ENCODE assay signal across 14 cellular contexts in the genomic region with DNA sequence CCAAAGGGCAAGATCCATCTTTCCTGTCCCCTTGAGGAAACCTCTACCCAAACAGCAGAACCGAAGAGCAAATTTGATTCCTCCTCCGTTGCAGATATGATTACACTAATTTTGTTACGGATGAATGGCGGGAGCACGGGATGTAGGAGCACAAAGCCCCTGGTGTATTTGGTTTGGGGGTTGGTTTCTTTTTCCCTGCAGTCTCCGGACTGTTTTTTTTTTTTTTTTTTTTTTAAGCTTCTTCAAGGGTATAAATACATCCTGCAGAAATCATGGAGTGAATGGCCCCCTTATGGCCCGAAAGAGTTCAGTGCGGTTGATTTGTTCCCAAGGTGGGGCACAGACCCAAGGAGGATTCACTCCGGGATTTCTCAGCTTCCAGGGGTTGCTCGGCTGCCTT.
"Had no signal": no experiment of that assay in that cellular context is flagged by ENCODE, and none has a peak within 500 bp of the region (broad histone marks: within the 10 kb centered on the region; RNA-seq: fewer than 3 reads in every experiment).

No MANE protein-coding gene starts in this region.

- H3K36me3 Mint-ChIP-seq: activated naive CD8-positive, alpha-beta T cell; naive B cell; stimulated activated memory B cell treated with anti-CD40 and anti-IgM and Interleukin-4, amounts not matched to agents 10 μg/mL and 1 μg/mL and 100 μg/mL, for 72 hours had no signal

- DNase-seq: activated CD4-positive, alpha-beta T cell treated with anti-CD3 and anti-CD28 coated beads for 36 hours; activated CD4-positive, alpha-beta T cell treated with anti-CD3 and anti-CD28 coated beads, Interleukin-2, amount 50 U/mL, for 48 hours; activated gamma-delta T cell treated with Interleukin-2 at 50 U/mL for 16 hours; effector CD8-positive, alpha-beta T cell; heart right ventricle; left lung; naive B cell; stimulated activated CD4-positive, alpha-beta T cell treated with anti-CD3 and anti-CD28 coated beads, Interleukin-4, amount 100 ng/mL, for 4 hours; WERI-Rb-1 had no signal

- H3K4me1 Mint-ChIP-seq: activated CD4-positive, alpha-beta T cell treated with anti-CD3 and anti-CD28 coated beads for 36 hours; naive B cell; stimulated activated memory B cell treated with anti-CD40 and anti-IgM and Interleukin-4, amounts not matched to agents 10 μg/mL and 1 μg/mL and 100 μg/mL, for 72 hours had no signal

- H3K9me3 Mint-ChIP-seq: dendritic cell treated with granulocyte-macrophage colony-stimulating factor and Interleukin-4, amounts not matched to agents 40 ng/mL and 50 ng/mL, for 4 days; naive B cell; stimulated activated memory B cell treated with anti-CD40 and anti-IgM and Interleukin-4, amounts not matched to agents 10 μg/mL and 1 μg/mL and 100 μg/mL, for 72 hours had no signal

- H3K27ac Mint-ChIP-seq: activated CD4-positive, alpha-beta T cell treated with anti-CD3 and anti-CD28 coated beads for 36 hours; activated naive CD8-positive, alpha-beta T cell; dendritic cell treated with granulocyte-macrophage colony-stimulating factor and Interleukin-4, amounts not matched to agents 40 ng/mL and 50 ng/mL, for 4 days; naive B cell; stimulated activated memory B cell treated with anti-CD40 and anti-IgM and Interleukin-4, amounts not matched to agents 10 μg/mL and 1 μg/mL and 100 μg/mL, for 72 hours had no signal

- H3K27ac ChIP-seq: esophagus muscularis mucosa, left lung, parathyroid adenoma, WERI-Rb-1 had no signal

- H3K4me3 Mint-ChIP-seq: activated CD4-positive, alpha-beta T cell treated with anti-CD3 and anti-CD28 coated beads for 36 hours; activated naive CD8-positive, alpha-beta T cell; dendritic cell treated with granulocyte-macrophage colony-stimulating factor and Interleukin-4, amounts not matched to agents 40 ng/mL and 50 ng/mL, for 4 days; naive B cell; stimulated activated memory B cell treated with anti-CD40 and anti-IgM and Interleukin-4, amounts not matched to agents 10 μg/mL and 1 μg/mL and 100 μg/mL, for 72 hours had no signal
